In genomic region chrX:56764153-56764974, GRCh38 we compare ENCODE assay signal across 8 cellular contexts. TPM values are rescaled to one million over a fixed set of nuclear protein-coding genes. Genes with fewer than 3 reads are reported as not detected.
A peak's percentile ranks its signal among the peaks of the same experiment; 100 is the strongest.
DNase-seq lines count a peak whose midpoint lies in the region; ATAC-seq and TF ChIP-seq lines count a peak whose summit lies in the region.

No MANE protein-coding gene starts in this region.

- DNase-seq in EH (ENCODE audit: low read depth): peak; percentile 74
- peak; percentile 10 to 73 for DNase-seq in activated T-helper 1 cell treated with anti-CD3 and anti-CD28 coated beads, Interleukin-2, amount 50 U/mL, for 16 hours (ENCODE audit: low read depth in 1 of 2, low spot score in 1 of 2)
- DNase-seq in posterior cingulate gyrus: peak in 9 of 10 donors; percentile 53 to 96 (median 76)
- no peak for DNase-seq in NCI-H748 treated with DMSO at 0.1 percent for 48 hours (lab: John Stamatoyannopoulos, UW)
- DNase-seq in dedifferentiated amniotic fluid mesenchymal stem cell (ENCODE audit: extremely low spot score): no peak

- no peaks in the 10 kb centered on the region for H3K27me3 ChIP-seq in gastroesophageal sphincter

- no peak overlapping the region for H3K4me3 ChIP-seq in gastroesophageal sphincter

- no CpG with 5 or more reads among the region's 20 CpGs for WGBS in gastroesophageal sphincter (ENCODE audit: low coverage in 1 of 2), 2 donors

- H3K4me1 ChIP-seq in gastroesophageal sphincter: peaks cover 0 to 26% (median 20%) of the 10 kb centered on the region in 3 donors

- no peak for TF ChIP-seq EP300 in gastroesophageal sphincter (IDR thresholded peaks at IDR 0.05)

- intact Hi-C loops in posterior cingulate gyrus (cut with DNase I): no loop called here

- peak overlapping the region; percentile 69 for H3K27ac ChIP-seq in KOPT-K1 (ENCODE audit: low read depth, low read length, poor library complexity, severe bottlenecking)
- peak overlapping the region in 3 of 4 donors; percentile 4 to 90 (median 89) for H3K27ac ChIP-seq in gastroesophageal sphincter

- TF ChIP-seq POLR2A in gastroesophageal sphincter (IDR thresholded peaks at IDR 0.05): no peak

- peaks cover 12% of the 10 kb centered on the region; the same call in 1 of the 2 replicates for H3K36me3 ChIP-seq in KOPT-K1 (ENCODE audit: insufficient read depth, low read length)
- H3K36me3 ChIP-seq in gastroesophageal sphincter: peaks cover 0 to 5% of the 10 kb centered on the region in 2 donors

- TF ChIP-seq CTCF in gastroesophageal sphincter (IDR thresholded peaks at IDR 0.05): peak in 3 of 4 experiments; percentile 45 to 74 (median 55)

- ATAC-seq in GM21786 (IDR thresholded peaks at IDR 0.05; ENCODE audit: unreplicated experiment): peak; percentile 41
- peak; percentile 59 for ATAC-seq in gastroesophageal sphincter

- H3K9me3 ChIP-seq in KOPT-K1 (ENCODE audit: insufficient read depth, low read length, poor library complexity, severe bottlenecking) (no peaks in the 10 kb centered on the region), gastroesophageal sphincter (no peaks in the 10 kb centered on the region)

RNA-seq across cellular contexts. Expression of gene NBDY, which starts 35.3 kb away (rescaled TPM):
- 10 to 100 TPM in 3 of 4 donors, 1 to 10 TPM in 1; 6.6 to 16.0 (median 12.0) TPM for total RNA-seq in gastroesophageal sphincter

Comparison
In these comparisons a context has a peak if more than half of its experiments do, and no peak if none do; other contexts are left out.
1. DNase-seq: peak in EH (single experiment), activated T-helper 1 cell treated with anti-CD3 and anti-CD28 coated beads, Interleukin-2, amount 50 U/mL, for 16 hours (2 of 2) and posterior cingulate gyrus (9 of 10); none in NCI-H748 treated with DMSO at 0.1 percent for 48 hours (single experiment) and dedifferentiated amniotic fluid mesenchymal stem cell (single experiment).